Comparison of ENCODE assay signal across 8 cellular contexts in the genomic region with DNA sequence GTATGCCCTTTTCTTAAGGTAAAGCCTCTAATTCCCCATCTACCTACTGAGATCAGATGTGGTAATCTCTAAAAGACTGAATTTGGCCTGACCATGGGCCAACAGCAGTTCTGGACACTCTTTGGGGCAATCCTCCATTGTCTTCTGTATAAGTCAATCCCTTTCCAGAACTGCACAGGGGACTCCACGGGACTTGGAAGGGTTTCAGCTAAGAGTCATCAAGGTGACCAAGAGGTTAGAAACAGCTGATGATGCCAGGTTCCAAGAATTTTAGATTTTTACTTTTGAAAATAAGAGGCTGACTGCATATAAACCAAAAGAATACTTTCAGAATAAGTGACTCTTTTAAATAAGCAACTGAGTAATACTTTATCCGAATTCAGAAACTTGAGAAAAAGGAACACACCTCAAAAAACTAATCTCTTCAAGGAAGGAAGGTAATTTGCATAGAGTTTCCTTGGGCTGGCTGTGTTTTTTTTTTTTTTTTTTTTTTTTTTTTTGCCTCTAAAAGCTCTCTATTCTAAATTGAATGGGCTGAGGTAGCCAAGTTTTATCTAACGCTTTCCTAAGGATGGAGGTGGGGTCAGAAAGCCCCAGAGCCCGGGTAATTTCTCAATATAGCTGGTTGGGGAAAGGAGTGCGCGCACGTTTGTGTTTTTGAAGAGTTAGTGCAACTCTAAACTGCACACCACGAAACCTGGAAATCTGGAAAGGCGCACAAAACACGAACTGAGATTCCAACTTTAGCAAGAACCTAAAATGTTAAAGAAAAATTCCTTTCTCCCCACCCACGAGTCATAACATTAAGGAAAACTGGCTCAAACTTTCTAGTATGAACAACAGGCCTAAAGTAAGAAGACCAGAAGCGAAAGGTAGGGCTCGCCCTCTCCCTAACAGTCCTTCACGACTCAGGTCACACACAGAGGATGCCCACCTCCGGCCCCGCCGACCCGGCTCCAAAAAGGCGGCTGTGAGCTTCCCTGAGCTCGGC. TPM values are rescaled to one million over a fixed set of nuclear protein-coding genes. Genes with fewer than 3 reads are reported as not detected.
A peak's percentile ranks its signal among the peaks of the same experiment; 100 is the strongest.
DNase-seq lines count a peak whose midpoint lies in the region; ATAC-seq and TF ChIP-seq lines count a peak whose summit lies in the region.

No MANE protein-coding gene starts in this region.

- peak overlapping the region; percentile 81 to 100 (median 96) for H3K27ac Mint-ChIP-seq in CD4-positive, alpha-beta memory T cell

- POLR2A ChIA-PET in CD4-positive, alpha-beta memory T cell (lab: Charles Lee; ENCODE audit: partially characterized antibody): interaction anchor here (0.6 to 6.8 kb wide), 20 partner anchors 9 to 1912 kb away, joined by 3 to 69 read pairs (median 4); a partner anchor contains a TSS
- POLR2A ChIA-PET in GM10248 (lab: Yijun Ruan, JAX): interaction anchor here (0.7 to 2.1 kb wide), 10 partner anchors 8 to 84 kb away, joined by 3 to 10 read pairs (median 4); a partner anchor contains a TSS

- peak overlapping the region; percentile 94 for H3K27ac ChIP-seq in CD4-positive, alpha-beta memory T cell (ENCODE audit: low read depth, low read length)
- H3K27ac ChIP-seq in colonic mucosa (peak overlapping the region; percentile 100), muscle layer of colon (ENCODE audit: low read depth, low read length) (peak overlapping the region; percentile 97)

- H3K36me3 Mint-ChIP-seq in CD4-positive, alpha-beta memory T cell: peaks cover 20 to 37% of the 10 kb centered on the region in 2 donors

- no peak for TF ChIP-seq CTCF in LNCaP clone FGC (IDR thresholded peaks at IDR 0.05; ENCODE audit: control insufficient read depth, extremely low read depth, insufficient read depth)
- TF ChIP-seq CTCF in colonic mucosa (IDR thresholded peaks at IDR 0.05): no peak
- no peak for TF ChIP-seq CTCF in GM10248 (IDR thresholded peaks at IDR 0.05; ENCODE audit: control extremely low read depth, extremely low read depth, low read depth, missing control alignments)

- peak overlapping the region; percentile 81 to 95 (median 91) for H3K4me3 Mint-ChIP-seq in CD4-positive, alpha-beta memory T cell

- H3K9ac ChIP-seq in colonic mucosa (ENCODE audit: low read depth in 2 of 2, low read length in 2 of 2) (peak overlapping the region; percentile 76 to 97), muscle layer of colon (ENCODE audit: low read length) (peak overlapping the region; percentile 87)

- no peak for ATAC-seq in GM19397 (IDR thresholded peaks at IDR 0.05; ENCODE audit: unreplicated experiment)

- H3K36me3 ChIP-seq in CD4-positive, alpha-beta memory T cell (ENCODE audit: insufficient read depth, low read length): peaks cover 19% of the 10 kb centered on the region
- H3K36me3 ChIP-seq in colonic mucosa: peaks cover 13% of the 10 kb centered on the region
- H3K36me3 ChIP-seq in muscle layer of colon (ENCODE audit: insufficient read depth, low read length): peaks cover 46% of the 10 kb centered on the region

- H3K4me1 ChIP-seq in CD4-positive, alpha-beta memory T cell (ENCODE audit: insufficient read depth, low read length): peaks cover 52% of the 10 kb centered on the region
- H3K4me1 ChIP-seq in colonic mucosa (peaks cover 15% of the 10 kb centered on the region), muscle layer of colon (ENCODE audit: insufficient read depth, low read length) (peaks cover 40% of the 10 kb centered on the region)

- H3K27me3 ChIP-seq in CD4-positive, alpha-beta memory T cell (ENCODE audit: insufficient read depth, low read length): no peaks in the 10 kb centered on the region
- no peaks in the 10 kb centered on the region for H3K27me3 ChIP-seq in colonic mucosa
- H3K27me3 ChIP-seq in muscle layer of colon (ENCODE audit: control insufficient read depth in 1 of 2, insufficient read depth in 2 of 2, low read length in 2 of 2): no peaks in the 10 kb centered on the region

- H3K9me3 ChIP-seq in CD4-positive, alpha-beta memory T cell (ENCODE audit: control insufficient read depth in 1 of 2, low read length in 2 of 2): no peaks in the 10 kb centered on the region
- H3K9me3 ChIP-seq in colonic mucosa (no peaks in the 10 kb centered on the region), muscle layer of colon (ENCODE audit: low read length) (no peaks in the 10 kb centered on the region)

- intact Hi-C loops in CD4-positive, alpha-beta memory T cell (cut with micrococcal nuclease): loop anchor here (2.0 to 10.0 kb wide), 3 partner anchors 406 to 744 kb away; a partner anchor contains a TSS
- intact Hi-C loops in colonic mucosa (cut with DNase I): no loop called here

- H3K4me1 Mint-ChIP-seq in CD4-positive, alpha-beta memory T cell: peaks cover 44 to 61% (median 54%) of the 10 kb centered on the region in 4 donors

- peak overlapping the region; percentile 82 to 83 for H3K4me3 ChIP-seq in CD4-positive, alpha-beta memory T cell (ENCODE audit: low read length in 2 of 2)
- H3K4me3 ChIP-seq in LNCaP clone FGC (ENCODE audit: low read depth, low read length): peak overlapping the region; percentile 94
- peak overlapping the region; percentile 99 for H3K4me3 ChIP-seq in colonic mucosa
- H3K4me3 ChIP-seq in muscle layer of colon (ENCODE audit: low read depth in 1 of 2, low read length in 2 of 2): peak overlapping the region; percentile 73 to 92

- peaks cover 0 to 3% (median 0%) of the 10 kb centered on the region in 8 donors for H3K9me3 Mint-ChIP-seq in CD4-positive, alpha-beta memory T cell

- peak in 1 of 5 donors; percentile 26 for DNase-seq in CD4-positive, alpha-beta memory T cell
- DNase-seq in LNCaP clone FGC (ENCODE audit: low read depth): no peak
- no peak for DNase-seq in colonic mucosa
- DNase-seq in GM10248 (ENCODE audit: extremely low spot score): no peak
- DNase-seq in Ammon's horn (ENCODE audit: low spot score): no peak
- DNase-seq in SW480 (ENCODE audit: low spot score): no peak

- CTCF ChIA-PET in CD4-positive, alpha-beta memory T cell (lab: Charles Lee; ENCODE audit: partially characterized antibody): interaction anchor here (0.6 to 4.5 kb wide), 11 partner anchors 9 to 51 kb away, joined by 3 to 23 read pairs (median 3); a partner anchor contains a TSS
- CTCF ChIA-PET in GM10248 (lab: Yijun Ruan, JAX): interaction anchor here (0.6 to 13.4 kb wide), 18 partner anchors 8 to 171 kb away, joined by 3 to 177 read pairs (median 4); a partner anchor contains a TSS

- no peaks in the 10 kb centered on the region for H3K27me3 Mint-ChIP-seq in CD4-positive, alpha-beta memory T cell

RNA-seq across cellular contexts. Expression of a gene that starts 1.3 kb away (rescaled TPM):
- 100 to 1,000 TPM; 156 to 157 TPM for total RNA-seq in CD4-positive, alpha-beta memory T cell
- 100 to 1,000 TPM; 195 to 206 TPM for polyA plus RNA-seq in CD4-positive, alpha-beta memory T cell
- total RNA-seq in colonic mucosa: 100 to 1,000 TPM; 176 to 287 TPM

RNA-seq across cellular contexts. Expression of a gene that starts 8.6 kb away (rescaled TPM):
- total RNA-seq in CD4-positive, alpha-beta memory T cell: 10 to 100 TPM; 24.0 to 27.9 TPM
- polyA plus RNA-seq in CD4-positive, alpha-beta memory T cell: 10 to 100 TPM in 1 of 2 donors, 1 to 10 TPM in 1; 2.9 to 12.5 TPM
- 10 to 100 TPM; 11.4 to 47.5 TPM for total RNA-seq in colonic mucosa

RNA-seq across cellular contexts. Expression of a gene that starts 25.3 kb away (rescaled TPM):
- total RNA-seq in CD4-positive, alpha-beta memory T cell: 10 to 100 TPM; 23.4 to 29.7 TPM
- 10 to 100 TPM; 17.9 to 25.2 TPM for polyA plus RNA-seq in CD4-positive, alpha-beta memory T cell
- 10 to 100 TPM; 27.6 to 51.3 TPM for total RNA-seq in colonic mucosa

RNA-seq across cellular contexts. Expression of a gene that starts 31.8 kb away (rescaled TPM):
- 10 to 100 TPM; 42.9 to 45.3 TPM for total RNA-seq in CD4-positive, alpha-beta memory T cell
- polyA plus RNA-seq in CD4-positive, alpha-beta memory T cell: 100 to 1,000 TPM in 1 of 2 donors, 10 to 100 TPM in 1; 92.4 to 140 TPM
- total RNA-seq in colonic mucosa: 100 to 1,000 TPM; 111 to 233 TPM

RNA-seq across cellular contexts. Expression of a gene that starts 44.5 kb away (rescaled TPM):
- total RNA-seq in CD4-positive, alpha-beta memory T cell: 1 to 10 TPM; 8.6 to 9.1 TPM
- polyA plus RNA-seq in CD4-positive, alpha-beta memory T cell: 10 to 100 TPM in 1 of 2 donors, 1 to 10 TPM in 1; 3.7 to 10.1 TPM
- 10 to 100 TPM; 16.8 to 44.6 TPM for total RNA-seq in colonic mucosa
